Comparison of ENCODE assay signal across 7 cellular contexts in genomic region chr16:77660311-77660710, GRCh38.
DNase-seq lines count a peak whose midpoint lies in the region; ATAC-seq and TF ChIP-seq lines count a peak whose summit lies in the region.

No MANE protein-coding gene starts in this region.

- H3K27me3 ChIP-seq in dorsolateral prefrontal cortex (peaks cover 0 to 44% (median 4%) of the 10 kb centered on the region in 45 donors), prostate gland (replicated peaks; ENCODE audit: insufficient read depth) (no peaks in the 10 kb centered on the region)

- no peak for TF ChIP-seq POLR2A in prostate gland (IDR thresholded peaks at IDR 0.05)

- TF ChIP-seq CTCF in dorsolateral prefrontal cortex (IDR thresholded peaks at IDR 0.05 in 54 of 56, conservative IDR thresholded peaks at IDR 0.05 in 2 of 56; ENCODE audit: low read depth in 1 of 56, partially characterized antibody in 56 of 56) = peak in 55 of 56 donors; percentile 13 to 71 (median 58)
- TF ChIP-seq CTCF in prostate gland (IDR thresholded peaks at IDR 0.05) = peak in 3 of 4 experiments; percentile 26 to 34 (median 32)
- TF ChIP-seq CTCF in GM13976 (IDR thresholded peaks at IDR 0.05; ENCODE audit: borderline replicate concordance, control extremely low read depth, extremely low read depth, insufficient read depth, missing control alignments) = no peak

- in situ Hi-C loops in GM13976 (cut with MboI; ENCODE audit: low sequenced_read_pairs, unreplicated experiment) = no loop called here

- no peaks in the 10 kb centered on the region for H3K4me1 ChIP-seq in prostate gland (replicated peaks)

- no peaks in the 10 kb centered on the region for H3K36me3 Mint-ChIP-seq in effector memory CD8-positive, alpha-beta T cell (ENCODE audit: insufficient read depth)

- intact Hi-C loops in dorsolateral prefrontal cortex (cut with DNase I) = loop anchor here in 1 of 2 donors (2.0 kb wide), 1 partner anchor 424 kb away; no protein-coding TSS in a partner anchor
- intact Hi-C loops in prostate gland (cut with DNase I) = no loop called here

- DNase-seq in HCEC 1CT (peak; percentile 18), NCI-H69 (lab: John Stamatoyannopoulos, UW) (peak; percentile 20), dorsolateral prefrontal cortex (no peak), prostate gland (ENCODE audit: low spot score) (no peak), GM13976 (ENCODE audit: low spot score) (no peak)
- no peak for DNase-seq in effector memory CD8-positive, alpha-beta T cell

- peak overlapping the region in 12 of 59 donors; percentile 1 to 46 (median 27) for H3K4me3 ChIP-seq in dorsolateral prefrontal cortex
- H3K4me3 ChIP-seq in prostate gland = no peak overlapping the region

- H3K9me3 Mint-ChIP-seq in effector memory CD8-positive, alpha-beta T cell = no peaks in the 10 kb centered on the region

- H3K27me3 Mint-ChIP-seq in effector memory CD8-positive, alpha-beta T cell = peaks cover 20 to 25% of the 10 kb centered on the region in 2 donors

- no peaks in the 10 kb centered on the region for H3K36me3 ChIP-seq in prostate gland

- no peak overlapping the region for H3K27ac Mint-ChIP-seq in effector memory CD8-positive, alpha-beta T cell

- no peak overlapping the region for H3K27ac ChIP-seq in dorsolateral prefrontal cortex
- H3K27ac ChIP-seq in prostate gland = no peak overlapping the region

- H3K4me3 Mint-ChIP-seq in effector memory CD8-positive, alpha-beta T cell = no peak overlapping the region

- no peaks in the 10 kb centered on the region for H3K4me1 Mint-ChIP-seq in effector memory CD8-positive, alpha-beta T cell (ENCODE audit: low read depth in 2 of 2)

- H3K9me3 ChIP-seq in prostate gland = no peaks in the 10 kb centered on the region

- 10% methylated on average over 12 of the region's 12 CpGs for WGBS in prostate gland

- no peak for ATAC-seq in effector memory CD8-positive, alpha-beta T cell (replicated peaks)
- no peak for ATAC-seq in HG02610 (IDR thresholded peaks at IDR 0.05; ENCODE audit: unreplicated experiment)

Comparison
In these comparisons a context has a peak if more than half of its experiments do, and no peak if none do; other contexts are left out.
1. DNase-seq: peak in HCEC 1CT (single experiment) and NCI-H69 (single experiment); none in dorsolateral prefrontal cortex (0 of 10), prostate gland (single experiment), effector memory CD8-positive, alpha-beta T cell (0 of 3) and GM13976 (single experiment).